1 cellular context compared by ENCODE assay signal in genomic region chr10:133359554-133359971, GRCh38.
A peak's percentile ranks its signal among the peaks of the same experiment; 100 is the strongest.
TF ChIP-seq lines count a peak whose summit lies in the region.

No MANE protein-coding gene starts in this region.

TF ChIP-seq in HepG2, 621 proteins besides CTCF, POLR2A, EP300 and RAD21 (continued from another document and continues in another):
- TF ChIP-seq THRA (CRISPR knock-in tag; IDR thresholded peaks at IDR 0.05; ENCODE audit: borderline replicate concordance) (peak; percentile 47; the same call in 1 of the 2 replicates), LCORL (IDR thresholded peaks at IDR 0.05) (peak; percentile 76; the same call in 1 of the 2 replicates), LCORL (CRISPR knock-in tag; IDR thresholded peaks at IDR 0.05) (peak; percentile 89), ZNF746 (CRISPR knock-in tag; IDR thresholded peaks at IDR 0.05) (peak; percentile 38; the same call in 1 of the 2 replicates), ELF1 (CRISPR knock-in tag; IDR thresholded peaks at IDR 0.05) (no peak), SNAI1 (CRISPR knock-in tag; IDR thresholded peaks at IDR 0.05; ENCODE audit: borderline replicate concordance) (no peak), YY1 (IDR thresholded peaks at IDR 0.05; ENCODE audit: insufficient read depth, insufficient replicate concordance, low read depth, low read length) (peak; percentile 65), FOXM1 (CRISPR knock-in tag; IDR thresholded peaks at IDR 0.05) (no peak), ZBTB43 (CRISPR knock-in tag; conservative IDR thresholded peaks at IDR 0.05) (0 out of 2 replicates have a peak, but pooled peaks have one; percentile 5), ZMYM4 (CRISPR knock-in tag; IDR thresholded peaks at IDR 0.05) (peak; percentile 59; the same call in 1 of the 2 replicates), IRF2 (CRISPR knock-in tag; IDR thresholded peaks at IDR 0.05) (peak; percentile 58; the same call in 1 of the 2 replicates), ZNF136 (CRISPR knock-in tag; IDR thresholded peaks at IDR 0.05; ENCODE audit: low read depth) (no peak), NFIC (IDR thresholded peaks at IDR 0.05; ENCODE audit: low read length) (peak; percentile 78), ZNF510 (CRISPR knock-in tag; IDR thresholded peaks at IDR 0.05; ENCODE audit: low read depth) (no peak), ZNF674 (CRISPR knock-in tag; IDR thresholded peaks at IDR 0.05; ENCODE audit: low read depth) (no peak), FOXO1 (CRISPR knock-in tag; IDR thresholded peaks at IDR 0.05) (no peak), GATAD2A (CRISPR knock-in tag; IDR thresholded peaks at IDR 0.05) (peak; percentile 31; the same call in 1 of the 2 replicates), TFDP2 (CRISPR knock-in tag; IDR thresholded peaks at IDR 0.05) (no peak), SRSF1 (optimal IDR thresholded peaks at IDR 0.05; ENCODE audit: low read depth, low read length) (no peak), DNMT1 (CRISPR knock-in tag; IDR thresholded peaks at IDR 0.05) (no peak), HES4 (CRISPR knock-in tag; IDR thresholded peaks at IDR 0.05; ENCODE audit: borderline replicate concordance) (no peak), ZNF232 (CRISPR knock-in tag; IDR thresholded peaks at IDR 0.05; ENCODE audit: borderline replicate concordance) (peak; percentile 12; the same call in 1 of the 2 replicates), PITX1 (CRISPR knock-in tag; IDR thresholded peaks at IDR 0.05) (no peak), HMG20A (CRISPR knock-in tag; IDR thresholded peaks at IDR 0.05; ENCODE audit: borderline replicate concordance) (no peak), ZNF691 (CRISPR knock-in tag; IDR thresholded peaks at IDR 0.05; ENCODE audit: borderline replicate concordance, low read depth) (peak; percentile 45; the same call in 1 of the 2 replicates), TBX2 (CRISPR knock-in tag; IDR thresholded peaks at IDR 0.05; ENCODE audit: borderline replicate concordance) (no peak; the same call in 1 of the 2 replicates), JARID2 (CRISPR knock-in tag; IDR thresholded peaks at IDR 0.05; ENCODE audit: insufficient replicate concordance) (no peak), ZNF264 (CRISPR knock-in tag; IDR thresholded peaks at IDR 0.05) (0 out of 2 replicates have a peak, but pooled peaks have one; percentile 23), KLF12 (CRISPR knock-in tag; IDR thresholded peaks at IDR 0.05; ENCODE audit: borderline replicate concordance) (0 out of 2 replicates have a peak, but pooled peaks have one; percentile 10), ZFAT (CRISPR knock-in tag; conservative IDR thresholded peaks at IDR 0.05) (no peak), HDAC2 (CRISPR knock-in tag; IDR thresholded peaks at IDR 0.05) (0 out of 2 replicates have a peak, but pooled peaks have one; percentile 18), ZNF451 (CRISPR knock-in tag; IDR thresholded peaks at IDR 0.05) (0 out of 2 replicates have a peak, but pooled peaks have one; percentile 6), ZGPAT (CRISPR knock-in tag; IDR thresholded peaks at IDR 0.05) (peak; percentile 67; the same call in 1 of the 2 replicates), ZNF839 (CRISPR knock-in tag; IDR thresholded peaks at IDR 0.05; ENCODE audit: borderline replicate concordance) (no peak), ARID4A (CRISPR knock-in tag; IDR thresholded peaks at IDR 0.05; ENCODE audit: borderline replicate concordance) (peak; percentile 77; the same call in 1 of the 2 replicates), MEIS2 (CRISPR knock-in tag; IDR thresholded peaks at IDR 0.05) (no peak), ZFP91 (CRISPR knock-in tag; IDR thresholded peaks at IDR 0.05; ENCODE audit: borderline replicate concordance) (no peak), MAF1 (CRISPR knock-in tag; IDR thresholded peaks at IDR 0.05; ENCODE audit: borderline replicate concordance) (no peak), NCOA1 (CRISPR knock-in tag; IDR thresholded peaks at IDR 0.05) (0 out of 2 replicates have a peak, but pooled peaks have one; percentile 57), TCF7L2 (IDR thresholded peaks at IDR 0.05; ENCODE audit: low read depth, low read length) (no peak), HNF4A (CRISPR knock-in tag; IDR thresholded peaks at IDR 0.05) (peak; percentile 86), ZNF282 (IDR thresholded peaks at IDR 0.05; ENCODE audit: partially characterized antibody) (no peak), ZNF276 (CRISPR knock-in tag; IDR thresholded peaks at IDR 0.05; ENCODE audit: low read depth) (no peak), KDM3A (CRISPR knock-in tag; IDR thresholded peaks at IDR 0.05; ENCODE audit: low read depth) (0 out of 2 replicates have a peak, but pooled peaks have one; percentile 23), UBTF (CRISPR knock-in tag; IDR thresholded peaks at IDR 0.05) (peak; percentile 57), HCFC1 (IDR thresholded peaks at IDR 0.05; ENCODE audit: low read depth, low read length) (no peak), HDAC1 (CRISPR knock-in tag; IDR thresholded peaks at IDR 0.05) (peak; percentile 33; the same call in 1 of the 2 replicates), ZBTB3 (CRISPR knock-in tag; IDR thresholded peaks at IDR 0.05; ENCODE audit: borderline replicate concordance, low read depth) (0 out of 2 replicates have a peak, but pooled peaks have one; percentile 15), NFE2L2 (IDR thresholded peaks at IDR 0.05; ENCODE audit: low read length) (no peak), SP1 (IDR thresholded peaks at IDR 0.05) (no peak), SP1 (CRISPR knock-in tag; IDR thresholded peaks at IDR 0.05) (peak; percentile 7; the same call in 1 of the 2 replicates), SAP130 (CRISPR knock-in tag; IDR thresholded peaks at IDR 0.05; ENCODE audit: low read depth) (peak; percentile 32; the same call in 1 of the 2 replicates), NFE2 (CRISPR knock-in tag; IDR thresholded peaks at IDR 0.05) (no peak), ZNF709 (CRISPR knock-in tag; IDR thresholded peaks at IDR 0.05) (peak; percentile 13; the same call in 1 of the 2 replicates), MATR3 (CRISPR knock-in tag; IDR thresholded peaks at IDR 0.05) (no peak)
